19 cellular contexts compared by ENCODE assay signal in genomic region chr11:10504490-10504889, GRCh38.
"Had no signal": no experiment of that assay in that cellular context is flagged by ENCODE, and none has a peak within 500 bp of the region (broad histone marks: within the 10 kb centered on the region; RNA-seq: fewer than 3 reads in every experiment).

No MANE protein-coding gene starts in this region.

- H3K27me3 Mint-ChIP-seq: activated CD8-positive, alpha-beta memory T cell treated with anti-CD3 and anti-CD28 coated beads, Interleukin-2, amount 10 ng/mL, durations not matched to agents 7 days and 5 days; activated naive CD8-positive, alpha-beta T cell; central memory CD8-positive, alpha-beta T cell; T-helper 17 cell had no signal

- H3K36me3 ChIP-seq: ovary, thyroid gland, uterus had no signal

- H3K4me1 Mint-ChIP-seq: activated CD8-positive, alpha-beta memory T cell treated with anti-CD3 and anti-CD28 coated beads, Interleukin-2, amount 10 ng/mL, durations not matched to agents 7 days and 5 days; brain; central memory CD8-positive, alpha-beta T cell; nephron; T-helper 17 cell had no signal

- DNase-seq: activated CD4-positive, alpha-beta T cell treated with anti-CD3 and anti-CD28 coated beads, Interleukin-2, amount 50 U/mL, for 48 hours; activated CD8-positive, alpha-beta memory T cell treated with anti-CD3 and anti-CD28 coated beads, Interleukin-2, amount 10 ng/mL, durations not matched to agents 7 days and 5 days; activated effector memory CD4-positive, alpha-beta T cell treated with anti-CD3 and anti-CD28 coated beads, Interleukin-2, amount 50 U/mL, for 16 hours; activated T-cell treated with anti-CD3 and anti-CD28 coated beads, Interleukin-2, amount 50 U/mL, for 48 hours; amniotic stem cell; effector CD4-positive, alpha-beta T cell; foreskin keratinocyte; left ventricle myocardium inferior; ovary; stimulated activated CD4-positive, alpha-beta T cell treated with anti-CD3 and anti-CD28 coated beads, Interleukin-1b, Interleukin-23, amount 100 ng/mL, for 48 hours; T-helper 17 cell; thyroid gland; uterus; WERI-Rb-1 had no signal

- H3K27me3 ChIP-seq: foreskin keratinocyte, ovary, thyroid gland, uterus had no signal

- H3K27ac Mint-ChIP-seq: activated CD8-positive, alpha-beta memory T cell treated with anti-CD3 and anti-CD28 coated beads, Interleukin-2, amount 10 ng/mL, durations not matched to agents 7 days and 5 days; activated naive CD8-positive, alpha-beta T cell; brain; nephron; T-helper 17 cell had no signal

- H3K9me3 ChIP-seq: left ventricle myocardium inferior, ovary, thyroid gland, uterus had no signal

- H3K27ac ChIP-seq: coronary artery, foreskin keratinocyte, left ventricle myocardium inferior, ovary, thyroid gland, uterus, WERI-Rb-1 had no signal

- H3K4me3 Mint-ChIP-seq: activated CD8-positive, alpha-beta memory T cell treated with anti-CD3 and anti-CD28 coated beads, Interleukin-2, amount 10 ng/mL, durations not matched to agents 7 days and 5 days; activated naive CD8-positive, alpha-beta T cell; brain; central memory CD8-positive, alpha-beta T cell; nephron; T-helper 17 cell had no signal

- H3K4me1 ChIP-seq: left ventricle myocardium inferior, thyroid gland, uterus had no signal

- H3K36me3 Mint-ChIP-seq: brain had no signal

- H3K4me3 ChIP-seq: coronary artery, left ventricle myocardium inferior, ovary, thyroid gland, uterus had no signal

- H3K9me3 Mint-ChIP-seq: central memory CD8-positive, alpha-beta T cell; nephron had no signal
